8 cellular contexts compared by ENCODE assay signal in genomic region chr1:44812822-44813543, GRCh38. TPM values are rescaled to one million over a fixed set of nuclear protein-coding genes. Genes with fewer than 3 reads are reported as not detected.
DNase-seq lines count a peak whose midpoint lies in the region; ATAC-seq and TF ChIP-seq lines count a peak whose summit lies in the region.

No MANE protein-coding gene starts in this region.

- H3K4me1 ChIP-seq in mucosa of rectum (ENCODE audit: control insufficient read depth in 2 of 2, insufficient read depth in 2 of 2, low read length in 2 of 2): peaks cover 29 to 34% of the 10 kb centered on the region in 2 donors

- intact Hi-C loops in Calu3 (cut with micrococcal nuclease; ENCODE audit: unreplicated experiment): no loop called here

- no TSS peak for BruUV-seq in Calu3 (replicated peaks; lab: Mats Ljungman, UMichigan)

- no peaks in the 10 kb centered on the region for H3K9me3 Mint-ChIP-seq in effector memory CD8-positive, alpha-beta T cell
- H3K9me3 Mint-ChIP-seq in Calu3 (ENCODE audit: low read depth, unreplicated experiment): no peaks in the 10 kb centered on the region

- peak overlapping the region; percentile 60 to 82 for H3K9ac ChIP-seq in mucosa of rectum (ENCODE audit: low read depth in 1 of 2, low read length in 2 of 2)

- no peaks in the 10 kb centered on the region for H3K27me3 ChIP-seq in mucosa of rectum (ENCODE audit: control insufficient read depth in 2 of 2, insufficient read depth in 2 of 2, low read length in 2 of 2)

- no peaks in the 10 kb centered on the region for H3K36me3 ChIP-seq in mucosa of rectum (ENCODE audit: control insufficient read depth in 2 of 2, insufficient read depth in 2 of 2, low read length in 2 of 2)

- H3K27ac Mint-ChIP-seq in effector memory CD8-positive, alpha-beta T cell: peak overlapping the region; percentile 97 to 99
- no peak overlapping the region for H3K27ac Mint-ChIP-seq in Calu3 (ENCODE audit: unreplicated experiment)

- H3K4me3 Mint-ChIP-seq in effector memory CD8-positive, alpha-beta T cell: peak overlapping the region; percentile 78 to 92
- no peak overlapping the region for H3K4me3 Mint-ChIP-seq in Calu3 (ENCODE audit: low read depth, unreplicated experiment)

- TF ChIP-seq CTCF in 22Rv1 (IDR thresholded peaks at IDR 0.05): no peak
- TF ChIP-seq CTCF in Calu3 (IDR thresholded peaks at IDR 0.05; ENCODE audit: unreplicated experiment): no peak

- DNase-seq in Jurkat, Clone E6-1 (ENCODE audit: low read depth, low spot score): no peak
- no peak for DNase-seq in effector memory CD8-positive, alpha-beta T cell
- no peak for DNase-seq in NCI-H345 treated with DMSO at 0.1 percent for 48 hours (lab: John Stamatoyannopoulos, UW; ENCODE audit: unreplicated experiment)
- no peak for DNase-seq in Calu3
- DNase-seq in OCI-M2 (lab: John Stamatoyannopoulos, UW; ENCODE audit: unreplicated experiment): no peak
- no peak for DNase-seq in NCI-H1048 (lab: John Stamatoyannopoulos, UW)

- CTCF ChIA-PET in Calu3 (lab: Charles Lee): no interaction called here

- H3K27ac ChIP-seq in 22Rv1 (peak overlapping the region; percentile 90), mucosa of rectum (ENCODE audit: low read depth in 2 of 2, low read length in 2 of 2) (peak overlapping the region; percentile 82 to 87)

- ATAC-seq in effector memory CD8-positive, alpha-beta T cell (replicated peaks): no peak

- peak overlapping the region; percentile 73 for H3K4me3 ChIP-seq in Jurkat, Clone E6-1 (ENCODE audit: low read length)
- H3K4me3 ChIP-seq in mucosa of rectum (ENCODE audit: low read length in 2 of 2): peak overlapping the region; percentile 81 to 83

- H3K36me3 Mint-ChIP-seq in effector memory CD8-positive, alpha-beta T cell (ENCODE audit: insufficient read depth): peaks cover 64% of the 10 kb centered on the region
- peaks cover 31% of the 10 kb centered on the region for H3K36me3 Mint-ChIP-seq in Calu3 (ENCODE audit: insufficient read depth, unreplicated experiment)

- no peaks in the 10 kb centered on the region for H3K9me3 ChIP-seq in mucosa of rectum (ENCODE audit: control insufficient read depth in 2 of 2, low read length in 2 of 2)

- peaks cover 46 to 53% of the 10 kb centered on the region in 2 donors for H3K4me1 Mint-ChIP-seq in effector memory CD8-positive, alpha-beta T cell (ENCODE audit: low read depth in 2 of 2)
- peaks cover 38% of the 10 kb centered on the region for H3K4me1 Mint-ChIP-seq in Calu3 (ENCODE audit: low read depth, unreplicated experiment)

- no peaks in the 10 kb centered on the region for H3K27me3 Mint-ChIP-seq in effector memory CD8-positive, alpha-beta T cell
- H3K27me3 Mint-ChIP-seq in Calu3 (ENCODE audit: unreplicated experiment): no peaks in the 10 kb centered on the region

RNA-seq across cellular contexts. Expression of gene BTBD19, which starts 4.7 kb away (rescaled TPM):
- 0.65 TPM for polyA plus RNA-seq in Jurkat, Clone E6-1 (2012; ENCODE audit: insufficient read depth, insufficient read length)
- 5.2 and 5.9 TPM in 2 replicates for total RNA-seq in Calu3 (2022)

RNA-seq across cellular contexts. Expression of gene DYNLT4, which starts 5.8 kb away (rescaled TPM):
- not detected for polyA plus RNA-seq in Jurkat, Clone E6-1 (2012; ENCODE audit: insufficient read depth, insufficient read length)
- 0.66 and 0.69 TPM in 2 replicates for total RNA-seq in Calu3 (2022)

RNA-seq across cellular contexts. Expression of gene PLK3, which starts 12.8 kb away (rescaled TPM):
- polyA plus RNA-seq in Jurkat, Clone E6-1 (2012; ENCODE audit: insufficient read depth, insufficient read length): 8.9 TPM
- total RNA-seq in Calu3 (2022): 15.6 and 17.8 TPM in 2 replicates

RNA-seq across cellular contexts. Expression of gene BEST4, which starts 25.0 kb away (rescaled TPM):
- not detected for polyA plus RNA-seq in Jurkat, Clone E6-1 (2012; ENCODE audit: insufficient read depth, insufficient read length)
- total RNA-seq in Calu3 (2022): 0.40 TPM in 1 of 2 replicates, not detected in the other

RNA-seq across cellular contexts. Expression of gene PTCH2, which starts 30.1 kb away (rescaled TPM):
- 0.48 TPM for polyA plus RNA-seq in Jurkat, Clone E6-1 (2012; ENCODE audit: insufficient read depth, insufficient read length)
- 0.76 and 0.78 TPM in 2 replicates for total RNA-seq in Calu3 (2022)
